Comparison of ENCODE assay signal across 12 cellular contexts in the genomic region with DNA sequence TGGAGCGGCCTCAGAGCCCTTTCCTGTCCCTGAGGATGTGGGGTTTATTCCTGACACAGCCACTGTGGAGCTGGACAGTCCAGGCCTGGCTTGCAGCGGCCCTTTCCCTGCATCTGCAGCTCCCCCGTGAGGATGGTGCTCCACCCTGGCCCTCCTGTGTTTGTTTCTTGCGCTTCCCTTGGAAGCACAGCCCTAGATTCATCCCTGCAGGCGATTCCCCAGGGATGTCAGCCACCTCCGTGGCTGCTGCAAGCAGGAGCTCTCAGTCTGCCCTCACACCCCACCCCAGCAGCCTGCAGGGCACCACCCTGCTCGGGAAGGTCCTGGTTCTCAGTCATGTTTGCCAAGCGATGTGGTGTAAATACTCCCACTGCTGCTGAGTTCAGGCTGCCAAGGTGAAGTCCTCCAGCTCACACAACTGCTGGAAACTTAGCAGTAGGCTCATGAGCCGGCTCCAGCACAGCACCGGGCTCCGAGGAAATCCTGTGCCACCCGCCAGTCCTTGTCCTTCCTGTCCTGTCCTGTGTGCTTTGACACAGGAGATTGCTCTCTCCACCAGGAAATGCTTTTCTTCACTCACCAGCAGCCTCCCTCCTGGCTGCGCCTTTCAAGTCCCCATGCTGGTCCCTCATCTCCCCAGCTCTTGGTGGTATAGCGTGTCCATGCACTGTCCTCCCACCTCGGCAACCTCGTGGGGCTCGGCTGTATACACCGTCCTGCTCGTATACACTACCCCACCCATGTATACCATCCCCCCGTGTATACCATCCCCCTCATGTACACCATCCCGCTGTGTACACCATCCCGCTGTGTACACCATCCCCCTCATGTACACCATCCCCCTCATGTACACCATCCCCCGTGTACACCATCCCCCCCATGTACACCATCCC. TPM values are rescaled to one million over a fixed set of nuclear protein-coding genes. Genes with fewer than 3 reads are reported as not detected.
DNase-seq lines count a peak whose midpoint lies in the region; ATAC-seq lines count a peak whose summit lies in the region.
"Had no signal": no experiment of that assay in that cellular context is flagged by ENCODE, and none has a peak within 500 bp of the region (broad histone marks: within the 10 kb centered on the region; RNA-seq: fewer than 3 reads in every experiment).

No MANE protein-coding gene starts in this region.

- WGBS in aorta, 2 donors: 68 to 69% methylated on average over 23 of the region's 23 CpGs

- H3K4me3 Mint-ChIP-seq in stimulated activated naive CD8-positive, alpha-beta T cell treated with anti-CD3 and anti-CD28 coated beads, Interleukin-15, amount 100 ng/mL, for 72 hours: no peak overlapping the region
- no peak overlapping the region for H3K4me3 Mint-ChIP-seq in activated T-helper 17 cell treated with anti-CD3 and anti-CD28 coated beads, Interleukin-2, amount 50 U/mL, for 72 hours
- H3K4me3 Mint-ChIP-seq: activated CD4-positive, alpha-beta memory T cell treated with anti-CD3 and anti-CD28 coated beads for 36 hours had no signal

- H3K4me1 ChIP-seq in aorta (ENCODE audit: control insufficient read depth in 1 of 2, insufficient read depth in 2 of 2, low read length in 2 of 2): no peaks in the 10 kb centered on the region

- peak; percentile 44 for ATAC-seq in stimulated activated naive CD8-positive, alpha-beta T cell treated with anti-CD3 and anti-CD28 coated beads, Interleukin-15, amount 100 ng/mL, for 72 hours
- ATAC-seq in stimulated activated naive CD8-positive, alpha-beta T cell treated with anti-CD3 and anti-CD28 coated beads, Interleukin-15, Interleukin-2, amounts not matched to agents 100 U/mL and 50 U/mL, for 24 hours: no peak
- peak; percentile 4 for ATAC-seq in aorta (ENCODE audit: low FRiP score)
- ATAC-seq in activated T-helper 17 cell treated with anti-CD3 and anti-CD28 coated beads, Interleukin-2, amount 50 U/mL, for 72 hours (replicated peaks): no peak

- H3K4me1 Mint-ChIP-seq in stimulated activated naive CD8-positive, alpha-beta T cell treated with anti-CD3 and anti-CD28 coated beads, Interleukin-15, amount 100 ng/mL, for 72 hours: no peaks in the 10 kb centered on the region
- no peaks in the 10 kb centered on the region for H3K4me1 Mint-ChIP-seq in activated T-helper 17 cell treated with anti-CD3 and anti-CD28 coated beads, Interleukin-2, amount 50 U/mL, for 72 hours

- H3K36me3 Mint-ChIP-seq in activated T-helper 17 cell treated with anti-CD3 and anti-CD28 coated beads, Interleukin-2, amount 50 U/mL, for 72 hours (ENCODE audit: low read depth): no peaks in the 10 kb centered on the region
- H3K36me3 Mint-ChIP-seq: activated CD4-positive, alpha-beta memory T cell treated with anti-CD3 and anti-CD28 coated beads for 36 hours had no signal

- DNase-seq in stimulated activated naive CD8-positive, alpha-beta T cell treated with anti-CD3 and anti-CD28 coated beads, Interleukin-15, amount 100 ng/mL, for 72 hours: no peak
- no peak for DNase-seq in stimulated activated naive CD8-positive, alpha-beta T cell treated with anti-CD3 and anti-CD28 coated beads, Interleukin-15, Interleukin-2, amounts not matched to agents 100 U/mL and 50 U/mL, for 24 hours
- peak; percentile 20 for DNase-seq in left kidney (ENCODE audit: low read depth, low spot score)
- no peak for DNase-seq in aorta
- no peak for DNase-seq in DMS114 treated with DMSO at 0.1 percent for 48 hours (lab: John Stamatoyannopoulos, UW; ENCODE audit: unreplicated experiment)
- DNase-seq in NAMALWA (ENCODE audit: low spot score): no peak
- DNase-seq: activated CD4-positive, alpha-beta memory T cell treated with anti-CD3 and anti-CD28 coated beads for 36 hours; erythroblast had no signal

- no peaks in the 10 kb centered on the region for H3K36me3 ChIP-seq in aorta (ENCODE audit: control insufficient read depth in 1 of 2, insufficient read depth in 2 of 2, low read length in 1 of 2)

- no peaks in the 10 kb centered on the region for H3K9me3 ChIP-seq in aorta (ENCODE audit: control insufficient read depth, low read length)

- peak overlapping the region in 1 of 2 donors; percentile 20 for H3K27ac Mint-ChIP-seq in stimulated activated naive CD8-positive, alpha-beta T cell treated with anti-CD3 and anti-CD28 coated beads, Interleukin-15, amount 100 ng/mL, for 72 hours
- H3K27ac Mint-ChIP-seq in activated T-helper 17 cell treated with anti-CD3 and anti-CD28 coated beads, Interleukin-2, amount 50 U/mL, for 72 hours: no peak overlapping the region
- H3K27ac Mint-ChIP-seq: activated CD4-positive, alpha-beta memory T cell treated with anti-CD3 and anti-CD28 coated beads for 36 hours had no signal

- intact Hi-C loops in aorta (cut with DNase I): no loop called here

- H3K9me3 Mint-ChIP-seq in stimulated activated naive CD8-positive, alpha-beta T cell treated with anti-CD3 and anti-CD28 coated beads, Interleukin-15, amount 100 ng/mL, for 72 hours: no peaks in the 10 kb centered on the region
- H3K9me3 Mint-ChIP-seq in activated T-helper 17 cell treated with anti-CD3 and anti-CD28 coated beads, Interleukin-2, amount 50 U/mL, for 72 hours: no peaks in the 10 kb centered on the region
- H3K9me3 Mint-ChIP-seq: activated CD4-positive, alpha-beta memory T cell treated with anti-CD3 and anti-CD28 coated beads for 36 hours had no signal

- no peaks in the 10 kb centered on the region for H3K27me3 Mint-ChIP-seq in stimulated activated naive CD8-positive, alpha-beta T cell treated with anti-CD3 and anti-CD28 coated beads, Interleukin-15, amount 100 ng/mL, for 72 hours
- no peaks in the 10 kb centered on the region for H3K27me3 Mint-ChIP-seq in activated T-helper 17 cell treated with anti-CD3 and anti-CD28 coated beads, Interleukin-2, amount 50 U/mL, for 72 hours
- H3K27me3 Mint-ChIP-seq: activated CD4-positive, alpha-beta memory T cell treated with anti-CD3 and anti-CD28 coated beads for 36 hours had no signal

- H3K27ac ChIP-seq in angular gyrus (ENCODE audit: low read depth, low read length) (peak overlapping the region; percentile 53), aorta (ENCODE audit: low read depth in 1 of 2, low read length in 2 of 2) (no peak overlapping the region)
- H3K27ac ChIP-seq: SK-N-MC had no signal

- no peak overlapping the region for H3K4me3 ChIP-seq in aorta (ENCODE audit: low read length in 2 of 2)
- H3K4me3 ChIP-seq: SK-N-MC had no signal

- H3K27me3 ChIP-seq in aorta (ENCODE audit: control insufficient read depth in 1 of 2, insufficient read depth in 2 of 2, low read length in 1 of 2): no peaks in the 10 kb centered on the region

RNA-seq across cellular contexts. Expression of a gene that starts 16.2 kb away (rescaled TPM):
- total RNA-seq in aorta: under 1 TPM in 1 of 2 donors, not detected in 1; 0.68 TPM
- polyA plus RNA-seq in aorta: under 1 TPM in 1 of 2 donors, not detected in 1; 0.88 TPM
- total RNA-seq in activated T-helper 17 cell treated with anti-CD3 and anti-CD28 coated beads, Interleukin-2, amount 50 U/mL, for 72 hours: 1 to 10 TPM in 1 of 2 donors, under 1 TPM in 1; 0.66 to 1.0 TPM
- total RNA-seq: activated CD4-positive, alpha-beta memory T cell treated with anti-CD3 and anti-CD28 coated beads for 36 hours; HT1080 had no signal

Comparison
In these comparisons a context has a peak if more than half of its experiments do, and no peak if none do; other contexts are left out.
1. ATAC-seq: peak in stimulated activated naive CD8-positive, alpha-beta T cell treated with anti-CD3 and anti-CD28 coated beads, Interleukin-15, amount 100 ng/mL, for 72 hours (single experiment) and aorta (single experiment); none in stimulated activated naive CD8-positive, alpha-beta T cell treated with anti-CD3 and anti-CD28 coated beads, Interleukin-15, Interleukin-2, amounts not matched to agents 100 U/mL and 50 U/mL, for 24 hours (single experiment) and activated T-helper 17 cell treated with anti-CD3 and anti-CD28 coated beads, Interleukin-2, amount 50 U/mL, for 72 hours (single experiment).